8 cellular contexts compared by ENCODE assay signal in the genomic region with DNA sequence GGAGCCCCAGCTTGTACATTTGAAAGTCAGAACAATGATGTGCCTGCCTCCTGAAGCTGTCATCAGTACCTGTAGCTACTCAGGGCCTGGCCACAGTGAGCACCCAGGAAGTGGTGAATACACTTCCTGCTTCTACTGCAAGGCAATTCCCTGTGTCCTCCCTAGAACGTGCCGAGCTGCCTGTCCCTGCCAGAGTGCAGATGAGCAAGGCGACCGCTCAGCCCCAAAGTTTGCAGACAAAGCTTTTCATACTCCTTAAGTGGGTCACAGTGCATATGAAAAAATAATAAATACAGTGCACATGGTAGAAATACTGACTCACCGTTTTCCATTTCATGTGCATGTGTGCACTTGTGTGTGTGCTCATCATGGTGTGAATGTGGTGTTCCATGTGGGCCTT.
DNase-seq lines count a peak whose midpoint lies in the region; ATAC-seq and FAIRE-seq lines count a peak whose summit lies in the region.

No MANE protein-coding gene starts in this region.

- ATAC-seq in GM21786 (IDR thresholded peaks at IDR 0.05; ENCODE audit: unreplicated experiment) (peak; percentile 56), esophagus mucosa (peak; percentile 83), HG03045 (IDR thresholded peaks at IDR 0.05; ENCODE audit: unreplicated experiment) (no peak)

- peaks cover 14 to 26% of the 10 kb centered on the region in 2 donors for H3K4me1 ChIP-seq in small intestine (ENCODE audit: control insufficient read depth in 2 of 2, insufficient read depth in 1 of 2, low read depth in 1 of 2, low read length in 1 of 2)
- no peaks in the 10 kb centered on the region for H3K4me1 ChIP-seq in SJCRH30

- peak; percentile 69 to 77 for DNase-seq in activated CD4-positive, alpha-beta T cell treated with anti-CD3 and anti-CD28 coated beads, Interleukin-2, amount 50 U/mL, for 48 hours
- DNase-seq in small intestine (peak; percentile 63), SJCRH30 (no peak), NCI-H748 treated with DMSO at 0.1 percent for 48 hours (lab: John Stamatoyannopoulos, UW) (no peak), HT-29 (ENCODE audit: low spot score) (no peak)

- no peak for FAIRE-seq in small intestine (lab: Jason Lieb, UNC)

- H3K36me3 ChIP-seq in small intestine (ENCODE audit: control insufficient read depth in 2 of 2, insufficient read depth in 2 of 2, low read length in 2 of 2) (no peaks in the 10 kb centered on the region), SJCRH30 (peaks cover 8% of the 10 kb centered on the region)

- H3K4me3 ChIP-seq in small intestine (ENCODE audit: low read depth in 1 of 2, low read length in 2 of 2) (no peak overlapping the region), SJCRH30 (no peak overlapping the region)

- peak overlapping the region; percentile 64 to 93 for H3K27ac ChIP-seq in small intestine (ENCODE audit: low read depth in 1 of 2, low read length in 1 of 2)
- H3K27ac ChIP-seq in SJCRH30: no peak overlapping the region

- WGBS in small intestine, 3 donors: 37 to 65% (median 62%) methylated on average over 5 of the region's 5 CpGs

- H3K27me3 ChIP-seq in small intestine (ENCODE audit: control insufficient read depth in 2 of 2, insufficient read depth in 2 of 2, low read length in 2 of 2) (no peaks in the 10 kb centered on the region), SJCRH30 (no peaks in the 10 kb centered on the region)

- H3K9me3 ChIP-seq in small intestine (ENCODE audit: control insufficient read depth, low read depth): no peaks in the 10 kb centered on the region
- H3K9me3 ChIP-seq in SJCRH30 (replicated peaks): no peaks in the 10 kb centered on the region

Comparison
In these comparisons a context has a peak if more than half of its experiments do, and no peak if none do; other contexts are left out.
1. DNase-seq: peak in activated CD4-positive, alpha-beta T cell treated with anti-CD3 and anti-CD28 coated beads, Interleukin-2, amount 50 U/mL, for 48 hours (2 of 2) and small intestine (single experiment); none in SJCRH30 (0 of 2), NCI-H748 treated with DMSO at 0.1 percent for 48 hours (single experiment) and HT-29 (single experiment).